In the genomic region with DNA sequence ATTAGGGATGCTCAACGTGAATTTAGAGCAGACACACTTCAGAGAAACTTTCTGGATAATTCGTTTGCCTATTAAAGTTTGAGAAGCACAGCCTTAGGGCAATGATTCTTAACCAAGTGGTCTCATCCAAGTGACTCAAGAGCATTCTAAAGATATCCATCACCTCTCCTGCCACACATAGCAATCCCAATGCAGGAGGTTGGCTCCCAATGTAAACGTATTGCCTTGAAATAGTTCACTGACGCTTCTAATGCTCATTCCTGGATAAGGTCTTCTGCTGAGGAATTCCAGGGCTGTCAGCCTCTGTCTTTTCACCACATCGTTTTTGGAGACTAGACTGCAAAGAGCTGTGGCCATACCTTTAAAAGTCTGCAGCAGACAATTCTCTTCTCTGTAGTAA, we compare ENCODE assay signal across 18 cellular contexts.
DNase-seq lines count a peak whose midpoint lies in the region; ATAC-seq and TF ChIP-seq lines count a peak whose summit lies in the region.
"Had no signal": no experiment of that assay in that cellular context is flagged by ENCODE, and none has a peak within 500 bp of the region (broad histone marks: within the 10 kb centered on the region; RNA-seq: fewer than 3 reads in every experiment).

No MANE protein-coding gene starts in this region.

- H3K27ac ChIP-seq in PC-3 (ENCODE audit: low read length): no peak overlapping the region
- peak overlapping the region; percentile 14 for H3K27ac ChIP-seq in trophoblast cell (ENCODE audit: low read depth, low read length)
- H3K27ac ChIP-seq in heart left ventricle: no peak overlapping the region
- H3K27ac ChIP-seq: BLaER1, C4-2B had no signal

- no peaks in the 10 kb centered on the region for H4K20me1 ChIP-seq in PC-3 (ENCODE audit: low read length)
- H4K20me1 ChIP-seq: BLaER1 had no signal

- BruUV-seq in PC-3 (replicated peaks; lab: Mats Ljungman, UMichigan): no TSS peak

- H3K14ac ChIP-seq in trophoblast cell (ENCODE audit: low read length): no peak overlapping the region

- H3K18ac ChIP-seq in trophoblast cell (ENCODE audit: low read length): no peak overlapping the region

- no peak overlapping the region for H3K9ac ChIP-seq in PC-3 (ENCODE audit: low read length)
- no peak overlapping the region for H3K9ac ChIP-seq in trophoblast cell (ENCODE audit: low read length)
- H3K9ac ChIP-seq: BLaER1 had no signal

- H3K4me2 ChIP-seq in PC-3 (ENCODE audit: low read length) (no peak overlapping the region), trophoblast cell (ENCODE audit: low read length) (no peak overlapping the region)
- H3K4me2 ChIP-seq: BLaER1, GM23338 had no signal

- ATAC-seq in PC-3 (no peak), heart left ventricle (no peak)
- ATAC-seq: CD8-positive, alpha-beta T cell; GM23338 had no signal

- H3K36me3 ChIP-seq in PC-3 (ENCODE audit: low read depth, low read length) (no peaks in the 10 kb centered on the region), trophoblast cell (ENCODE audit: control insufficient read depth in 1 of 2, insufficient read depth in 2 of 2, low read length in 2 of 2) (no peaks in the 10 kb centered on the region), heart left ventricle (no peaks in the 10 kb centered on the region)
- H3K36me3 ChIP-seq: BLaER1, HAP-1 had no signal

- TF ChIP-seq POLR2A in erythroblast (IDR thresholded peaks at IDR 0.05; ENCODE audit: low read length): no peak
- no peak for TF ChIP-seq POLR2A in heart left ventricle (IDR thresholded peaks at IDR 0.05)

- DNase-seq in PC-3 (peak; percentile 1), islet precursor cell (peak; percentile 89), trophoblast cell (peak in 1 of 2 donors; percentile 53), erythroblast (lab: John Stamatoyannopoulos, UW) (no peak), heart left ventricle (no peak)
- no peak for DNase-seq in stimulated activated CD4-positive, alpha-beta T cell treated with anti-CD3 and anti-CD28 coated beads, Interleukin-2, amount 100 ng/mL, for 48 hours
- DNase-seq: Caco-2; CD4-positive, CD25-positive, alpha-beta regulatory T cell; CD8-positive, alpha-beta T cell; DMS153; DND-41; EL; GF-D8; HFFc6 had no signal

- no peak overlapping the region for H2BK120ac ChIP-seq in trophoblast cell (ENCODE audit: insufficient read depth, low read length, poor library complexity)

- no peaks in the 10 kb centered on the region for H3K9me2 ChIP-seq in PC-3 (replicated peaks; ENCODE audit: low read length)

- intact Hi-C loops in PC-3 (cut with micrococcal nuclease) (no loop called here), heart left ventricle (cut with DNase I) (no loop called here)

- no peak overlapping the region for H3K4ac ChIP-seq in trophoblast cell (ENCODE audit: low read depth, low read length)

- no peaks in the 10 kb centered on the region for H3F3A ChIP-seq in PC-3 (ENCODE audit: low read length, unreplicated experiment)

- H3K4me3 ChIP-seq in PC-3 (ENCODE audit: low read length) (no peak overlapping the region), trophoblast cell (ENCODE audit: low read depth, low read length) (no peak overlapping the region), heart left ventricle (no peak overlapping the region)
- H3K4me3 ChIP-seq: BLaER1, GM23338, HAP-1 had no signal

- no peak overlapping the region for H4K8ac ChIP-seq in trophoblast cell (ENCODE audit: low read depth, low read length)

- H4K12ac ChIP-seq in trophoblast cell (ENCODE audit: low read depth, low read length): no peak overlapping the region

- no peak overlapping the region for H2BK12ac ChIP-seq in trophoblast cell (ENCODE audit: low read length)

- H4K91ac ChIP-seq in trophoblast cell (ENCODE audit: low read depth, low read length): no peak overlapping the region

- WGBS in trophoblast cell (ENCODE audit: extremely low coverage, insufficient coverage, insufficient read length): no CpG with 5 or more reads among the region's 5 CpGs
- 63 to 73% (median 66%) methylated on average over 5 of the region's 5 CpGs for WGBS in heart left ventricle, 4 donors

- H3K4me1 ChIP-seq in PC-3 (ENCODE audit: insufficient read depth, low read length) (no peaks in the 10 kb centered on the region), trophoblast cell (ENCODE audit: control insufficient read depth in 1 of 2, insufficient read depth in 2 of 2, low read length in 2 of 2) (peaks cover 0 to 11% of the 10 kb centered on the region in 2 experiments), heart left ventricle (peaks cover 0 to 6% (median 0%) of the 10 kb centered on the region in 12 donors)
- H3K4me1 ChIP-seq: BLaER1, Caco-2 had no signal

- H2AFZ ChIP-seq in PC-3 (ENCODE audit: low read length) (no peak overlapping the region), trophoblast cell (ENCODE audit: insufficient read depth, low read length, poor library complexity) (no peak overlapping the region)
- H2AFZ ChIP-seq: GM23338 had no signal

- H3K9me3 ChIP-seq in PC-3 (ENCODE audit: low read length): no peaks in the 10 kb centered on the region
- no peaks in the 10 kb centered on the region for H3K9me3 ChIP-seq in trophoblast cell (ENCODE audit: insufficient read depth, low read depth, low read length)
- no peaks in the 10 kb centered on the region for H3K9me3 ChIP-seq in heart left ventricle
- H3K9me3 ChIP-seq: BLaER1, Caco-2, HAP-1 had no signal

- peaks cover 8% of the 10 kb centered on the region for H3K79me1 ChIP-seq in trophoblast cell (ENCODE audit: low read length)

- no peak for TF ChIP-seq CTCF in PC-3 (conservative IDR thresholded peaks at IDR 0.05; ENCODE audit: low read depth, low read length)
- TF ChIP-seq CTCF in heart left ventricle (IDR thresholded peaks at IDR 0.05): no peak

- H2AK5ac ChIP-seq in trophoblast cell (ENCODE audit: low read length): no peak overlapping the region

- no peak overlapping the region for H2BK5ac ChIP-seq in trophoblast cell (ENCODE audit: low read depth, low read length, poor library complexity)

- POLR2A ChIA-PET in PC-3 (lab: Charles Lee; ENCODE audit: unreplicated experiment): no interaction called here

- CTCF ChIA-PET in PC-3 (lab: Charles Lee): no interaction called here

- H3K27me3 ChIP-seq in PC-3 (ENCODE audit: low read length): no peaks in the 10 kb centered on the region
- H3K27me3 ChIP-seq in trophoblast cell (ENCODE audit: insufficient read depth, low read length): no peaks in the 10 kb centered on the region
- no peaks in the 10 kb centered on the region for H3K27me3 ChIP-seq in heart left ventricle
- H3K27me3 ChIP-seq: BLaER1 had no signal

- H3K79me2 ChIP-seq in PC-3 (ENCODE audit: low read length): no peaks in the 10 kb centered on the region
- H3K79me2 ChIP-seq in trophoblast cell (ENCODE audit: control insufficient read depth, insufficient read depth, low read length, poor library complexity): no peaks in the 10 kb centered on the region

- H3K23ac ChIP-seq in trophoblast cell (ENCODE audit: low read length): no peak overlapping the region

Comparison
In these comparisons a context has a peak if more than half of its experiments do, and no peak if none do; other contexts are left out.
1. DNase-seq: peak in PC-3 (single experiment) and islet precursor cell (single experiment); none in erythroblast (0 of 2), stimulated activated CD4-positive, alpha-beta T cell treated with anti-CD3 and anti-CD28 coated beads, Interleukin-2, amount 100 ng/mL, for 48 hours (0 of 2) and heart left ventricle (0 of 5).